Comparison of ENCODE assay signal across 9 cellular contexts in the genomic region with DNA sequence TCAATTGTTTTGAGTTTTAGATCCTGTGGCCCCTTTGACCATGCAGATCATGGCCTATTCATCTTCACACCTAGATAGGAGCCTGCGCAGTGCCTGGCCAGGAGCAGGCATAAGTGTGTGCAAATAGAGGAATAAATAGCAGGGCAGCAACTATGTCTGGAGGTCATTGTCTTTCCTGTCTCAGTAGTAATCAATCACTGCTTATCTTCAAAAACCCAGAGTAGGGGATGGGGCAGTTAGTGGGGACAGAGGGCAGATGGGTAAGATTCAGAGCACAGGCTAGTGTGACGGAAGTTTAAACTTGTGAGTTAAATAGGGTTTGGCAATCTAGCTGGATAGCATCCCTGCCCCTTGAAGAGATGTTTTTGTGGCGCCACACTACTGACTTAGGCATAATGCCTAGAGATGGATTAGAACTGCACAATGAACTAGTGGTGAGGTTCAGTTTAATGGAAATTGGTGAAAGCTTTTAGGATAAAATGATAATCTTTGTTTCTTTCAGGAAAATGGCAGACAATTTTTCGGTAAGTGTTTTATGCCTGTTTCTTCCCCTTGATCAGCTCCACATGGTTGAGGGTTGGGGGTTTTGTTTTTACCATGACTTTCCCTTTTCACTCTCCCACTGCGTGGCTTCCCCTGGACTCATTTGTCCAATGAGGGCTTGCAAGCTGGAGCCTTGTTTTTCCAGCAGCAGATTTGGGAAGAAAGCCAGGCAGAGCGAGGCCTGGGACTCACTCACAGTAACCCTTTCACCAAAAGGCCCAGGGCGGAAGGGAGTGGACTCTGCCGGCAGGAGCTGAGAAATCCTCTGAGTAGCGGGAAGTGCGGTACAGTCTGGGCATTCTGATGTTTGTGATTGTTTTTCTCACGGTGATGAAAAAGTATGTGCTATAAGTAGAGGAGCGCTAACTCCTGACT. TPM values are rescaled to one million over a fixed set of nuclear protein-coding genes. Genes with fewer than 3 reads are reported as not detected.
A peak's percentile ranks its signal among the peaks of the same experiment; 100 is the strongest.
DNase-seq lines count a peak whose midpoint lies in the region; ATAC-seq, FAIRE-seq and TF ChIP-seq lines count a peak whose summit lies in the region.
"Had no signal": no experiment of that assay in that cellular context is flagged by ENCODE, and none has a peak within 500 bp of the region (broad histone marks: within the 10 kb centered on the region; RNA-seq: fewer than 3 reads in every experiment).

No MANE protein-coding gene starts in this region.

- H3K36me3 ChIP-seq in brain microvascular endothelial cell (replicated peaks) (peaks cover 19% of the 10 kb centered on the region), left ventricle myocardium inferior (peaks cover 51% of the 10 kb centered on the region), psoas muscle (ENCODE audit: insufficient read depth in 1 of 2, low read depth in 1 of 2) (peaks cover 3 to 41% of the 10 kb centered on the region in 2 donors)

- H3K4me3 ChIP-seq in brain microvascular endothelial cell (ENCODE audit: low read depth, low read length) (no peak overlapping the region), left ventricle myocardium inferior (peak overlapping the region; percentile 50), psoas muscle (peak overlapping the region; percentile 45)

- 53 to 62% (median 55%) methylated on average over 12 of the region's 12 CpGs for WGBS in psoas muscle, 3 donors

- in situ Hi-C loops in brain microvascular endothelial cell (cut with HindIII; ENCODE audit: low pct_ligation_motif_present, low sequenced_read_pairs): no loop called here

- H3K27me3 ChIP-seq in brain microvascular endothelial cell (replicated peaks) (no peaks in the 10 kb centered on the region), left ventricle myocardium inferior (ENCODE audit: low read depth) (no peaks in the 10 kb centered on the region), psoas muscle (ENCODE audit: insufficient read depth in 3 of 3, low read length in 2 of 3) (no peaks in the 10 kb centered on the region)

- no peak for TF ChIP-seq POLR2A in H54 (IDR thresholded peaks at IDR 0.05; ENCODE audit: low read depth, low read length)

- ATAC-seq in psoas muscle: peak in 3 of 4 donors; percentile 55 to 71 (median 55)
- no peak for ATAC-seq in GM21515 (IDR thresholded peaks at IDR 0.05; ENCODE audit: unreplicated experiment)

- H3K9me3 ChIP-seq in left ventricle myocardium inferior (replicated peaks) (no peaks in the 10 kb centered on the region), psoas muscle (no peaks in the 10 kb centered on the region)

- peak; percentile 66 for DNase-seq in AG20443 (ENCODE audit: low spot score)
- DNase-seq in brain microvascular endothelial cell: peak; percentile 90
- peak; percentile 82 for DNase-seq in left ventricle myocardium inferior
- DNase-seq in psoas muscle: peak; percentile 63 to 74
- DNase-seq in H54 (ENCODE audit: insufficient read length, low spot score): no peak
- no peak for DNase-seq in GM19238 (ENCODE audit: insufficient read length, low spot score)
- DNase-seq in NCI-H524 (lab: John Stamatoyannopoulos, UW): no peak
- DNase-seq: activated CD4-positive, alpha-beta T cell treated with anti-CD3 and anti-CD28 coated beads for 1 hour had no signal

- intact Hi-C loops in left ventricle myocardium inferior (cut with micrococcal nuclease) (no loop called here), psoas muscle (cut with DNase I) (no loop called here)

- H3K27ac ChIP-seq in brain microvascular endothelial cell (peak overlapping the region; percentile 59), left ventricle myocardium inferior (replicated peaks) (peak overlapping the region; percentile 86), psoas muscle (peak overlapping the region; percentile 19)

- H3K4me1 ChIP-seq in left ventricle myocardium inferior (peaks cover 79% of the 10 kb centered on the region), psoas muscle (no peaks in the 10 kb centered on the region)

- TF ChIP-seq CTCF in brain microvascular endothelial cell (IDR thresholded peaks at IDR 0.05; ENCODE audit: low read depth, low read length, missing control alignments): peak; percentile 34
- TF ChIP-seq CTCF in left ventricle myocardium inferior (IDR thresholded peaks at IDR 0.05; ENCODE audit: borderline replicate concordance): peak; percentile 19
- TF ChIP-seq CTCF in psoas muscle (IDR thresholded peaks at IDR 0.05): no peak

- no peak for FAIRE-seq in H54 (lab: Jason Lieb, UNC)

RNA-seq across cellular contexts. Expression of a gene that starts 8.1 kb away (rescaled TPM):
- total RNA-seq in left ventricle myocardium inferior (194 TPM), psoas muscle (10 to 100 TPM; 27.7 to 44.7 (median 38.4) TPM)
- 10 to 100 TPM; 45.2 to 71.4 (median 48.6) TPM for polyA plus RNA-seq in psoas muscle

RNA-seq across cellular contexts. Expression of a gene that starts 54.3 kb away (rescaled TPM):
- total RNA-seq in left ventricle myocardium inferior (0.14 TPM), psoas muscle (under 1 TPM in 2 of 4 donors, not detected in 2; 0.10 to 0.29 TPM)
- polyA plus RNA-seq in psoas muscle: under 1 TPM in 2 of 3 donors, not detected in 1; 0.03 to 0.05 TPM

Comparison
In these comparisons a context has a peak if more than half of its experiments do, and no peak if none do; other contexts are left out.
1. DNase-seq: peak in AG20443 (single experiment), brain microvascular endothelial cell (single experiment), left ventricle myocardium inferior (single experiment) and psoas muscle (2 of 2); none in H54 (single experiment), GM19238 (single experiment) and NCI-H524 (0 of 2).
2. H3K27ac ChIP-seq: peak in every context shown above with its lines; median percentile 86 in left ventricle myocardium inferior; 59 in brain microvascular endothelial cell; 19 in psoas muscle.